In the genomic region with DNA sequence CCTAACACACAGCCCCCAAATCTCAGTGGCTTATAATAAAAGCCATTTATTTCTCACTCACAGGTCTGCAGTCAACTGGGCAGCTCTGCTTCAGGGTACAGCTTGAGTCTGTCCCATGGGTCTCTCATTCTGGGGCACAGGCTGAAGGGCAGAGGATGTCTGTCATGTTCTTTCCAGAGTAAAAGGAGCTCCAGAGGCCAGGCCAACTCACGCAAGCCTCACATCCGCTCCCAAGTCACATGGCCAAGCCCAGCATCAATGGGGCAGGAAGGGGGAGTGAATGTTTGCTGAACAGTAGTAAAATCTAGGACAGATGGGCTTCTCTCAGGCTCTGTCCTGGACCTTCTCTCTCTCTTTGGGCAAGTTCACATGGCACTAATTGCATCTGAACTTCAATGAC, we compare ENCODE assay signal across 8 cellular contexts. TPM values are rescaled to one million over a fixed set of nuclear protein-coding genes. Genes with fewer than 3 reads are reported as not detected.
DNase-seq lines count a peak whose midpoint lies in the region; ATAC-seq and TF ChIP-seq lines count a peak whose summit lies in the region.

No MANE protein-coding gene starts in this region.

- ATAC-seq in activated naive CD8-positive, alpha-beta T cell treated with anti-CD3 and anti-CD28 coated beads, Interleukin-2, amount 10 ng/mL, durations not matched to agents 7 days and 5 days (ENCODE audit: low read depth): peak; percentile 78

- peaks cover 2% of the 10 kb centered on the region for H3K36me3 Mint-ChIP-seq in activated CD4-positive, alpha-beta T cell treated with anti-CD3 and anti-CD28 coated beads, Interleukin-2, amount 10 ng/mL, durations not matched to agents 24 days and 14 days (ENCODE audit: low read depth)
- H3K36me3 Mint-ChIP-seq in activated naive CD8-positive, alpha-beta T cell treated with anti-CD3 and anti-CD28 coated beads, Interleukin-2, amount 10 ng/mL, durations not matched to agents 7 days and 5 days: peaks cover 8% of the 10 kb centered on the region

- intact Hi-C loops in activated CD4-positive, alpha-beta T cell treated with anti-CD3 and anti-CD28 coated beads, Interleukin-2, amount 10 ng/mL, durations not matched to agents 24 days and 14 days (cut with micrococcal nuclease): no loop called here

- H3K9me3 Mint-ChIP-seq in activated CD4-positive, alpha-beta T cell treated with anti-CD3 and anti-CD28 coated beads, Interleukin-2, amount 10 ng/mL, durations not matched to agents 24 days and 14 days: no peaks in the 10 kb centered on the region
- H3K9me3 Mint-ChIP-seq in activated naive CD8-positive, alpha-beta T cell treated with anti-CD3 and anti-CD28 coated beads, Interleukin-2, amount 10 ng/mL, durations not matched to agents 7 days and 5 days: no peaks in the 10 kb centered on the region

- peaks cover 44% of the 10 kb centered on the region for H3K4me1 Mint-ChIP-seq in activated CD4-positive, alpha-beta T cell treated with anti-CD3 and anti-CD28 coated beads, Interleukin-2, amount 10 ng/mL, durations not matched to agents 24 days and 14 days
- H3K4me1 Mint-ChIP-seq in activated naive CD8-positive, alpha-beta T cell treated with anti-CD3 and anti-CD28 coated beads, Interleukin-2, amount 10 ng/mL, durations not matched to agents 7 days and 5 days: peaks cover 51% of the 10 kb centered on the region

- H3K27ac Mint-ChIP-seq in activated CD4-positive, alpha-beta T cell treated with anti-CD3 and anti-CD28 coated beads, Interleukin-2, amount 10 ng/mL, durations not matched to agents 24 days and 14 days: peak overlapping the region; percentile 84
- H3K27ac Mint-ChIP-seq in activated naive CD8-positive, alpha-beta T cell treated with anti-CD3 and anti-CD28 coated beads, Interleukin-2, amount 10 ng/mL, durations not matched to agents 7 days and 5 days: peak overlapping the region; percentile 85

- H3K4me3 Mint-ChIP-seq in activated CD4-positive, alpha-beta T cell treated with anti-CD3 and anti-CD28 coated beads, Interleukin-2, amount 10 ng/mL, durations not matched to agents 24 days and 14 days: peak overlapping the region; percentile 87
- H3K4me3 Mint-ChIP-seq in activated naive CD8-positive, alpha-beta T cell treated with anti-CD3 and anti-CD28 coated beads, Interleukin-2, amount 10 ng/mL, durations not matched to agents 7 days and 5 days: peak overlapping the region; percentile 77

- TF ChIP-seq CTCF in GM20000 (IDR thresholded peaks at IDR 0.05; ENCODE audit: extremely low read depth, missing control alignments): no peak

- DNase-seq in activated CD4-positive, alpha-beta T cell treated with anti-CD3 and anti-CD28 coated beads, Interleukin-2, amount 10 ng/mL, durations not matched to agents 24 days and 14 days: peak; percentile 81
- DNase-seq in activated CD4-positive, alpha-beta T cell treated with anti-CD3 and anti-CD28 coated beads for 4 hours: no peak
- DNase-seq in activated naive CD8-positive, alpha-beta T cell treated with anti-CD3 and anti-CD28 coated beads, Interleukin-2, amount 10 ng/mL, durations not matched to agents 7 days and 5 days: peak; percentile 53
- DNase-seq in hypothalamus (lab: John Stamatoyannopoulos, UW): peak in 28 of 51 donors; percentile 6 to 62 (median 28)
- DNase-seq in stromal cell of bone marrow (ENCODE audit: low read depth): peak; percentile 48
- no peak for DNase-seq in NCI-H2081 treated with DMSO at 0.1 percent for 48 hours (lab: John Stamatoyannopoulos, UW)
- no peak for DNase-seq in NK-92 treated with Interleukin-12 subunit alpha and Interleukin-12 subunit beta, amount 100 ng/mL, for 24 hours (lab: John Stamatoyannopoulos, UW)
- DNase-seq in GM20000 (ENCODE audit: low spot score): no peak

- POLR2A ChIA-PET in activated naive CD8-positive, alpha-beta T cell treated with anti-CD3 and anti-CD28 coated beads, Interleukin-2, amount 10 ng/mL, durations not matched to agents 7 days and 5 days (lab: Charles Lee): interaction anchor here (0.8 to 1.5 kb wide), 6 partner anchors 12 to 128 kb away, joined by 3 to 9 read pairs (median 4); no protein-coding TSS in a partner anchor

- H3K27me3 Mint-ChIP-seq in activated CD4-positive, alpha-beta T cell treated with anti-CD3 and anti-CD28 coated beads, Interleukin-2, amount 10 ng/mL, durations not matched to agents 24 days and 14 days: peaks cover 15% of the 10 kb centered on the region
- peaks cover 4% of the 10 kb centered on the region for H3K27me3 Mint-ChIP-seq in activated naive CD8-positive, alpha-beta T cell treated with anti-CD3 and anti-CD28 coated beads, Interleukin-2, amount 10 ng/mL, durations not matched to agents 7 days and 5 days

RNA-seq across cellular contexts. Expression of a gene that starts 7.1 kb away (rescaled TPM):
- 84.1 and 87.9 TPM in 2 replicates for total RNA-seq in activated CD4-positive, alpha-beta T cell treated with anti-CD3 and anti-CD28 coated beads, Interleukin-2, amount 10 ng/mL, durations not matched to agents 24 days and 14 days
- total RNA-seq in activated naive CD8-positive, alpha-beta T cell treated with anti-CD3 and anti-CD28 coated beads, Interleukin-2, amount 10 ng/mL, durations not matched to agents 7 days and 5 days: 100 to 1,000 TPM; 109 to 126 TPM

Comparison
In these comparisons a context has a peak if more than half of its experiments do, and no peak if none do; other contexts are left out.
1. DNase-seq: peak in activated CD4-positive, alpha-beta T cell treated with anti-CD3 and anti-CD28 coated beads, Interleukin-2, amount 10 ng/mL, durations not matched to agents 24 days and 14 days (single experiment), activated naive CD8-positive, alpha-beta T cell treated with anti-CD3 and anti-CD28 coated beads, Interleukin-2, amount 10 ng/mL, durations not matched to agents 7 days and 5 days (single experiment), hypothalamus (28 of 51) and stromal cell of bone marrow (single experiment); none in activated CD4-positive, alpha-beta T cell treated with anti-CD3 and anti-CD28 coated beads for 4 hours (0 of 2), NCI-H2081 treated with DMSO at 0.1 percent for 48 hours (single experiment), NK-92 treated with Interleukin-12 subunit alpha and Interleukin-12 subunit beta, amount 100 ng/mL, for 24 hours (single experiment) and GM20000 (single experiment).